11 cellular contexts compared by ENCODE assay signal in genomic region chr12:116282371-116283286, GRCh38. TPM values are rescaled to one million over a fixed set of nuclear protein-coding genes. Genes with fewer than 3 reads are reported as not detected.
DNase-seq lines count a peak whose midpoint lies in the region; ATAC-seq and TF ChIP-seq lines count a peak whose summit lies in the region.
"Had no signal": no experiment of that assay in that cellular context is flagged by ENCODE, and none has a peak within 500 bp of the region (broad histone marks: within the 10 kb centered on the region; RNA-seq: fewer than 3 reads in every experiment).

No MANE protein-coding gene starts in this region.

- TF ChIP-seq CTCF in CD14-positive monocyte (IDR thresholded peaks at IDR 0.05) (no peak), HEK293 (tag by site-specific recombination; IDR thresholded peaks at IDR 0.05) (no peak), VCaP (conservative IDR thresholded peaks at IDR 0.05) (no peak), sigmoid colon (IDR thresholded peaks at IDR 0.05) (no peak), ascending aorta (IDR thresholded peaks at IDR 0.05) (no peak)

- DNase-seq in CD14-positive monocyte (ENCODE audit: low spot score) = no peak
- peak; percentile 50 for DNase-seq in medulla oblongata (ENCODE audit: extremely low spot score)
- no peak for DNase-seq in left colon
- DNase-seq in sigmoid colon = no peak
- no peak for DNase-seq in ascending aorta (ENCODE audit: low spot score in 2 of 2)
- DNase-seq: activated gamma-delta T cell treated with Interleukin-2 at 50 U/mL for 16 hours, hippocampal formation, NCI-H774 had no signal

- H3K9me3 ChIP-seq in HEK293 (ENCODE audit: control insufficient read depth, insufficient read depth, low read depth, low read length) = no peaks in the 10 kb centered on the region
- H3K9me3 ChIP-seq in sigmoid colon = no peaks in the 10 kb centered on the region
- no peaks in the 10 kb centered on the region for H3K9me3 ChIP-seq in ascending aorta

- H3K27ac ChIP-seq in HEK293 (ENCODE audit: extremely low read depth, low read depth, low read length) (no peak overlapping the region), VCaP (peak overlapping the region; percentile 2; the same call in 1 of the 2 replicates), sigmoid colon (no peak overlapping the region), ascending aorta (no peak overlapping the region)

- peaks cover 79% of the 10 kb centered on the region for H3K4me1 Mint-ChIP-seq in CD14-positive monocyte

- ATAC-seq in left colon = no peak
- ATAC-seq in HG02840 (IDR thresholded peaks at IDR 0.05; ENCODE audit: low FRiP score, unreplicated experiment) = no peak

- H3K27me3 ChIP-seq in sigmoid colon (no peaks in the 10 kb centered on the region), ascending aorta (no peaks in the 10 kb centered on the region)

- CTCF ChIA-PET in HEK293 (lab: Yijun Ruan, JAX) = interaction anchor here (0.7 kb wide), 2 partner anchors 63 to 328 kb away, joined by 3 read pairs; no protein-coding TSS in a partner anchor

- peak overlapping the region; percentile 91 to 97 (median 96) for H3K27ac Mint-ChIP-seq in CD14-positive monocyte

- POLR2A ChIA-PET in HEK293 (lab: Yijun Ruan, JAX) = interaction anchor here (1.0 kb wide), 1 partner anchor 11 kb away, joined by 3 read pairs; no protein-coding TSS in a partner anchor

- WGBS in sigmoid colon, 2 donors = 67 to 70% methylated on average over 15 of the region's 15 CpGs

- TF ChIP-seq EP300 in sigmoid colon (IDR thresholded peaks at IDR 0.05) = no peak

- intact Hi-C loops in CD14-positive monocyte (cut with micrococcal nuclease) (loop anchor here in 1 of 2 donors (5.0 kb wide), 1 partner anchor 50 kb away; no protein-coding TSS in a partner anchor), left colon (cut with DNase I, micrococcal nuclease) (loop anchor here in 1 of 2 donors (10.0 kb wide), 1 partner anchor 322 kb away; no protein-coding TSS in a partner anchor), sigmoid colon (cut with DNase I) (no loop called here), ascending aorta (cut with DNase I) (no loop called here)

- H3K4me1 ChIP-seq in HEK293 (ENCODE audit: control insufficient read depth, insufficient read depth, low read length) (peaks cover 5% of the 10 kb centered on the region), sigmoid colon (peaks cover 0 to 7% (median 5%) of the 10 kb centered on the region in 4 donors), ascending aorta (peaks cover 0 to 7% of the 10 kb centered on the region in 2 donors)

- TF ChIP-seq POLR2A in sigmoid colon (IDR thresholded peaks at IDR 0.05) = no peak

- H3K4me3 Mint-ChIP-seq in CD14-positive monocyte = peak overlapping the region; percentile 80 to 90

- peaks cover 0 to 1% (median 1%) of the 10 kb centered on the region in 3 donors for H3K27me3 Mint-ChIP-seq in CD14-positive monocyte (ENCODE audit: low read depth in 3 of 3)

- no peaks in the 10 kb centered on the region for H3K36me3 ChIP-seq in HEK293 (ENCODE audit: control insufficient read depth in 2 of 2, insufficient read depth in 1 of 2, low read length in 2 of 2)
- H3K36me3 ChIP-seq in sigmoid colon = no peaks in the 10 kb centered on the region
- no peaks in the 10 kb centered on the region for H3K36me3 ChIP-seq in ascending aorta

- no peaks in the 10 kb centered on the region for H3K36me3 Mint-ChIP-seq in CD14-positive monocyte

- H3K9me3 Mint-ChIP-seq in CD14-positive monocyte = no peaks in the 10 kb centered on the region

- H3K4me3 ChIP-seq in HEK293 (ENCODE audit: low read depth, low read length) (no peak overlapping the region), sigmoid colon (no peak overlapping the region), ascending aorta (peak overlapping the region in 1 of 2 donors; percentile 23)

TF ChIP-seq in HEK293, 187 proteins besides CTCF, POLR2A, EP300 and RAD21:
- TF ChIP-seq ZNF10 (tag by site-specific recombination; IDR thresholded peaks at IDR 0.05) = 0 out of 2 replicates have a peak, but pooled peaks have one; percentile 30
- TF ChIP-seq ZNF132 (tag by site-specific recombination; IDR thresholded peaks at IDR 0.05; ENCODE audit: borderline replicate concordance) = no peak
- peak; percentile 84 for TF ChIP-seq MYNN (tag by site-specific recombination; IDR thresholded peaks at IDR 0.05; ENCODE audit: borderline replicate concordance)
- TF ChIP-seq ZNF623 (tag by site-specific recombination; IDR thresholded peaks at IDR 0.05) = no peak

RNA-seq across cellular contexts. Expression of gene MED13L, which starts 5.1 kb away (rescaled TPM):
- polyA plus RNA-seq in CD14-positive monocyte (1 to 10 TPM; 4.4 to 7.5 TPM), sigmoid colon (10 to 100 TPM; 12.5 to 26.3 (median 12.6) TPM)
- total RNA-seq in left colon (100 to 1,000 TPM in 1 of 2 donors, 10 to 100 TPM in 1; 94.2 to 106 TPM), sigmoid colon (100 to 1,000 TPM; 151 to 246 (median 213) TPM), ascending aorta (117 TPM)
